ENCODE assay signal across 1 cellular context in the genomic region with DNA sequence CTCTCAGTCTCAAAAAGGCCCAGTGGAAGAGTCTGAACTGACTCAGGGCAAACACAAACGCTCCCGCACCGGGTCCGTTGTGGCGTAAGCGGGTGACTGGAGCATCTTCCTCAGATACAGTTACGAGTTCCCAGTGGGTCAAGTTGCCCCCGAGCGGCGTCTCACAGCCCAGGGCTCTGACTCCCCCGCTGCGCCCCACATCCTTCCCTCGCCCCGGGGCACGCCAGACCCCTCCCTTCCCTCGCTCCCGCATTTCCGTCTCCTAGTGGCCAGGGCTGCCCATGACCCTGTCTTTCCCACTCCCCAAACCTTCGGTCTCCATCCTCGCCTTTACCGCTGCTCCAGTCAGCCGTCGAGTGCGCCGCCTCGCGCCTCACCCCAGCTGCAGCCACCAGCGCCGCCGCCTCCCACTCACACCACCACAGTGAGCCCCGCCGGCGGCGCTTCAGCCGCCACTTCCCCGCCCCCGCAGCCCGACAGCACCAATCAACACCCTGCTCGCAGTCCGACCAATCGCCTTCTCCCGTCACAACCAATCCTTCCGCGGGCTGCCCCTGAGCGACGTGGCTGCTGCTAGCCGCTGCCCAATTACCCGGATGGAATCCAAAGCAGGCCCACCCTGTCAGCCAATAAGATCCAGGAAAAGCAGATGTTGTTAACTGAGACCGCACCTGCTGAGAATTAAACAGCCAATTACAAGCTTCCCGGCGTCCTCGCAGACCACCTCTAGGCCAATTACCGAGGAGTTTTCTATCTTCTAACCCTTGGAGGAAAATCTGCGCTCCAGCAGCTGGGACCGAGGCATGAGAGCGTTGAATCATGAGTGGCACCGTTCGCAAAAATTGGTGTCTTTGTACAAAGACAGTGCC.
TF ChIP-seq lines count a peak whose summit lies in the region.

A gene with protein sequence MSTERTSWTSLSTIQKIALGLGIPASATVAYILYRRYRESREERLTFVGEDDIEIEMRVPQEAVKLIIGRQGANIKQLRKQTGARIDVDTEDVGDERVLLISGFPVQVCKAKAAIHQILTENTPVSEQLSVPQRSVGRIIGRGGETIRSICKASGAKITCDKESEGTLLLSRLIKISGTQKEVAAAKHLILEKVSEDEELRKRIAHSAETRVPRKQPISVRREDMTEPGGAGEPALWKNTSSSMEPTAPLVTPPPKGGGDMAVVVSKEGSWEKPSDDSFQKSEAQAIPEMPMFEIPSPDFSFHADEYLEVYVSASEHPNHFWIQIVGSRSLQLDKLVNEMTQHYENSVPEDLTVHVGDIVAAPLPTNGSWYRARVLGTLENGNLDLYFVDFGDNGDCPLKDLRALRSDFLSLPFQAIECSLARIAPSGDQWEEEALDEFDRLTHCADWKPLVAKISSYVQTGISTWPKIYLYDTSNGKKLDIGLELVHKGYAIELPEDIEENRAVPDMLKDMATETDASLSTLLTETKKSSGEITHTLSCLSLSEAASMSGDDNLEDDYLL (minus strand): TSS at position 430 of the 869 bp plus-strand sequence. CDS start 7,478 bp downstream, outside the sequence.

TF ChIP-seq in WTC11, 78 proteins besides CTCF, POLR2A, EP300 and RAD21 (continued from another document):
- TF ChIP-seq, protein P1, sequence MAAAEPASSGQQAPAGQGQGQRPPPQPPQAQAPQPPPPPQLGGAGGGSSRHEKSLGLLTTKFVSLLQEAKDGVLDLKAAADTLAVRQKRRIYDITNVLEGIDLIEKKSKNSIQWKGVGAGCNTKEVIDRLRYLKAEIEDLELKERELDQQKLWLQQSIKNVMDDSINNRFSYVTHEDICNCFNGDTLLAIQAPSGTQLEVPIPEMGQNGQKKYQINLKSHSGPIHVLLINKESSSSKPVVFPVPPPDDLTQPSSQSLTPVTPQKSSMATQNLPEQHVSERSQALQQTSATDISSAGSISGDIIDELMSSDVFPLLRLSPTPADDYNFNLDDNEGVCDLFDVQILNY (CRISPR knock-in tag; IDR thresholded peaks at IDR 0.05): no peak
- TF ChIP-seq ZNF138 (CRISPR knock-in tag; conservative IDR thresholded peaks at IDR 0.05) (no peak), TEAD1 (CRISPR knock-in tag; IDR thresholded peaks at IDR 0.05) (peak; percentile 78; the same call in 1 of the 2 replicates), OVOL2 (CRISPR knock-in tag; IDR thresholded peaks at IDR 0.05; ENCODE audit: borderline replicate concordance) (no peak), ZNF396 (CRISPR knock-in tag; IDR thresholded peaks at IDR 0.05; ENCODE audit: borderline replicate concordance) (no peak), MXD4 (CRISPR knock-in tag; IDR thresholded peaks at IDR 0.05; ENCODE audit: borderline replicate concordance) (no peak), NFE2L1 (CRISPR knock-in tag; IDR thresholded peaks at IDR 0.05) (peak; percentile 85; the same call in 1 of the 2 replicates)
- TF ChIP-seq, protein P2, sequence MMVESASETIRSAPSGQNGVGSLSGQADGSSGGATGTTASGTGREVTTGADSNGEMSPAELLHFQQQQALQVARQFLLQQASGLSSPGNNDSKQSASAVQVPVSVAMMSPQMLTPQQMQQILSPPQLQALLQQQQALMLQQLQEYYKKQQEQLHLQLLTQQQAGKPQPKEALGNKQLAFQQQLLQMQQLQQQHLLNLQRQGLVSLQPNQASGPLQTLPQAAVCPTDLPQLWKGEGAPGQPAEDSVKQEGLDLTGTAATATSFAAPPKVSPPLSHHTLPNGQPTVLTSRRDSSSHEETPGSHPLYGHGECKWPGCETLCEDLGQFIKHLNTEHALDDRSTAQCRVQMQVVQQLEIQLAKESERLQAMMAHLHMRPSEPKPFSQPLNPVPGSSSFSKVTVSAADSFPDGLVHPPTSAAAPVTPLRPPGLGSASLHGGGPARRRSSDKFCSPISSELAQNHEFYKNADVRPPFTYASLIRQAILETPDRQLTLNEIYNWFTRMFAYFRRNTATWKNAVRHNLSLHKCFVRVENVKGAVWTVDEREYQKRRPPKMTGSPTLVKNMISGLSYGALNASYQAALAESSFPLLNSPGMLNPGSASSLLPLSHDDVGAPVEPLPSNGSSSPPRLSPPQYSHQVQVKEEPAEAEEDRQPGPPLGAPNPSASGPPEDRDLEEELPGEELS (CRISPR knock-in tag; IDR thresholded peaks at IDR 0.05): peak; percentile 53; the same call in 1 of the 2 replicates
- TF ChIP-seq, protein P3, sequence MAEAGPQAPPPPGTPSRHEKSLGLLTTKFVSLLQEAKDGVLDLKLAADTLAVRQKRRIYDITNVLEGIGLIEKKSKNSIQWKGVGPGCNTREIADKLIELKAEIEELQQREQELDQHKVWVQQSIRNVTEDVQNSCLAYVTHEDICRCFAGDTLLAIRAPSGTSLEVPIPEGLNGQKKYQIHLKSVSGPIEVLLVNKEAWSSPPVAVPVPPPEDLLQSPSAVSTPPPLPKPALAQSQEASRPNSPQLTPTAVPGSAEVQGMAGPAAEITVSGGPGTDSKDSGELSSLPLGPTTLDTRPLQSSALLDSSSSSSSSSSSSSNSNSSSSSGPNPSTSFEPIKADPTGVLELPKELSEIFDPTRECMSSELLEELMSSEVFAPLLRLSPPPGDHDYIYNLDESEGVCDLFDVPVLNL (CRISPR knock-in tag; IDR thresholded peaks at IDR 0.05; ENCODE audit: borderline replicate concordance, low read depth): 0 out of 2 replicates have a peak, but pooled peaks have one; percentile 43
